Comparison of ENCODE assay signal across 9 cellular contexts in genomic region chr2:134739879-134740301, GRCh38. TPM values are rescaled to one million over a fixed set of nuclear protein-coding genes. Genes with fewer than 3 reads are reported as not detected.
A peak's percentile ranks its signal among the peaks of the same experiment; 100 is the strongest.
DNase-seq lines count a peak whose midpoint lies in the region; ATAC-seq and TF ChIP-seq lines count a peak whose summit lies in the region.
"Had no signal": no experiment of that assay in that cellular context is flagged by ENCODE, and none has a peak within 500 bp of the region (broad histone marks: within the 10 kb centered on the region; RNA-seq: fewer than 3 reads in every experiment).

No MANE protein-coding gene starts in this region.

- DNase-seq in NAMALWA (ENCODE audit: low spot score) (peak; percentile 88), HUDEP-2 (lab: John Stamatoyannopoulos, UW; ENCODE audit: unreplicated experiment in 76 of 76) (no peak), suprapubic skin (ENCODE audit: low spot score in 2 of 2) (no peak), NCI-H526 (lab: John Stamatoyannopoulos, UW) (no peak), COR-L47 (lab: John Stamatoyannopoulos, UW) (no peak)

- H3K36me3 ChIP-seq in mucosa of rectum (ENCODE audit: control insufficient read depth in 2 of 2, insufficient read depth in 2 of 2, low read length in 2 of 2) (no peaks in the 10 kb centered on the region), suprapubic skin (no peaks in the 10 kb centered on the region)
- H3K36me3 ChIP-seq: neutrophil had no signal

- H3K4me1 ChIP-seq in mucosa of rectum (ENCODE audit: control insufficient read depth in 2 of 2, insufficient read depth in 2 of 2, low read length in 2 of 2) = no peaks in the 10 kb centered on the region
- no peaks in the 10 kb centered on the region for H3K4me1 ChIP-seq in suprapubic skin

- H3K9me3 ChIP-seq in mucosa of rectum (ENCODE audit: control insufficient read depth in 2 of 2, low read length in 2 of 2) (no peaks in the 10 kb centered on the region), suprapubic skin (no peaks in the 10 kb centered on the region)
- H3K9me3 ChIP-seq: neutrophil had no signal

- peak; percentile 95 for ATAC-seq in GM18520 (IDR thresholded peaks at IDR 0.05; ENCODE audit: unreplicated experiment)
- peak; percentile 94 for ATAC-seq in HG02623 (IDR thresholded peaks at IDR 0.05; ENCODE audit: unreplicated experiment)

- WGBS in suprapubic skin = 78% methylated on average over 6 of the region's 6 CpGs

- H3K9ac ChIP-seq in mucosa of rectum (ENCODE audit: low read depth in 1 of 2, low read length in 2 of 2) = no peak overlapping the region

- H3K4me3 ChIP-seq in mucosa of rectum (ENCODE audit: low read length in 2 of 2) (no peak overlapping the region), suprapubic skin (no peak overlapping the region)

- TF ChIP-seq CTCF in suprapubic skin (IDR thresholded peaks at IDR 0.05) = no peak

- H3K27me3 ChIP-seq in mucosa of rectum (ENCODE audit: control insufficient read depth in 2 of 2, insufficient read depth in 2 of 2, low read length in 2 of 2) = no peaks in the 10 kb centered on the region
- H3K27me3 ChIP-seq in suprapubic skin = no peaks in the 10 kb centered on the region

- H3K27ac ChIP-seq in mucosa of rectum (ENCODE audit: low read depth in 2 of 2, low read length in 2 of 2) (peak overlapping the region; percentile 12 to 44), suprapubic skin (no peak overlapping the region)
- H3K27ac ChIP-seq: neutrophil had no signal

- TF ChIP-seq EP300 in suprapubic skin (IDR thresholded peaks at IDR 0.05) = no peak

- TF ChIP-seq POLR2A in suprapubic skin (IDR thresholded peaks at IDR 0.05) = no peak

RNA-seq across cellular contexts. Expression of gene TMEM163, which starts 21.1 kb away (rescaled TPM):
- under 1 TPM in 2 of 4 donors, not detected in 2; 0.23 to 0.72 TPM for total RNA-seq in suprapubic skin
